ENCODE assay signal across 28 cellular contexts in genomic region chr1:55164906-55165305, GRCh38. TPM values are rescaled to one million over a fixed set of nuclear protein-coding genes. Genes with fewer than 3 reads are reported as not detected.
DNase-seq lines count a peak whose midpoint lies in the region; ATAC-seq, FAIRE-seq and TF ChIP-seq lines count a peak whose summit lies in the region.
"Had no signal": no experiment of that assay in that cellular context is flagged by ENCODE, and none has a peak within 500 bp of the region (broad histone marks: within the 10 kb centered on the region; RNA-seq: fewer than 3 reads in every experiment).

No MANE protein-coding gene starts in this region.

- ATAC-seq in GM23338 (no peak), pancreas (no peak)
- ATAC-seq: left lobe of liver had no signal

- no peaks in the 10 kb centered on the region for H3K9me3 ChIP-seq in osteoblast (ENCODE audit: low read depth, low read length)
- no peaks in the 10 kb centered on the region for H3K9me3 ChIP-seq in pancreas
- H3K9me3 ChIP-seq in colonic mucosa: no peaks in the 10 kb centered on the region
- H3K9me3 ChIP-seq: BLaER1 treated with 17β-estradiol and CSF1 and Interleukin-3, amounts not matched to agents 10 nM and 100 nM; sigmoid colon had no signal

- H3K4me3 Mint-ChIP-seq in activated CD4-positive, alpha-beta T cell treated with anti-CD3 and anti-CD28 coated beads, Interleukin-2, amount 10 ng/mL, durations not matched to agents 24 days and 14 days: no peak overlapping the region
- no peak overlapping the region for H3K4me3 Mint-ChIP-seq in GM23338
- no peak overlapping the region for H3K4me3 Mint-ChIP-seq in activated T-helper 2 cell treated with anti-CD3 and anti-CD28 coated beads, Interferon-gamma antibody, Interleukin-2, Interleukin-4, amounts not matched to agents 10 μg/mL and 5 μg/mL and 100 μg/mL, durations not matched to agents 14 hours and 24 hours and 36 hours (ENCODE audit: low read depth)
- H3K4me3 Mint-ChIP-seq: immature natural killer cell, nephron had no signal

- no peaks in the 10 kb centered on the region for H3K9me3 Mint-ChIP-seq in activated CD4-positive, alpha-beta T cell treated with anti-CD3 and anti-CD28 coated beads, Interleukin-2, amount 10 ng/mL, durations not matched to agents 24 days and 14 days
- no peaks in the 10 kb centered on the region for H3K9me3 Mint-ChIP-seq in GM23338
- H3K9me3 Mint-ChIP-seq in activated T-helper 2 cell treated with anti-CD3 and anti-CD28 coated beads, Interferon-gamma antibody, Interleukin-2, Interleukin-4, amounts not matched to agents 10 μg/mL and 5 μg/mL and 100 μg/mL, durations not matched to agents 14 hours and 24 hours and 36 hours: no peaks in the 10 kb centered on the region
- H3K9me3 Mint-ChIP-seq: immature natural killer cell, nephron had no signal

- H3K36me3 Mint-ChIP-seq in activated CD4-positive, alpha-beta T cell treated with anti-CD3 and anti-CD28 coated beads, Interleukin-2, amount 10 ng/mL, durations not matched to agents 24 days and 14 days (ENCODE audit: low read depth): peaks cover 45% of the 10 kb centered on the region
- H3K36me3 Mint-ChIP-seq in GM23338 (ENCODE audit: low read depth): peaks cover 19% of the 10 kb centered on the region
- peaks cover 65% of the 10 kb centered on the region for H3K36me3 Mint-ChIP-seq in activated T-helper 2 cell treated with anti-CD3 and anti-CD28 coated beads, Interferon-gamma antibody, Interleukin-2, Interleukin-4, amounts not matched to agents 10 μg/mL and 5 μg/mL and 100 μg/mL, durations not matched to agents 14 hours and 24 hours and 36 hours (ENCODE audit: low read depth)

- no peaks in the 10 kb centered on the region for H3K36me3 ChIP-seq in GM23338 (ENCODE audit: insufficient read depth)
- peaks cover 24% of the 10 kb centered on the region for H3K36me3 ChIP-seq in osteoblast (ENCODE audit: insufficient read depth, low read length)
- H3K36me3 ChIP-seq in pancreas: peaks cover 0 to 10% (median 8%) of the 10 kb centered on the region in 3 donors
- H3K36me3 ChIP-seq in colonic mucosa: peaks cover 15% of the 10 kb centered on the region

- H3K27ac ChIP-seq in GM23338 (ENCODE audit: low read depth) (peak overlapping the region; percentile 14; the same call in 1 of the 2 replicates), osteoblast (ENCODE audit: low read depth, low read length) (no peak overlapping the region), pancreas (no peak overlapping the region), colonic mucosa (no peak overlapping the region)
- H3K27ac ChIP-seq: BLaER1 treated with 17β-estradiol and CSF1 and Interleukin-3, amounts not matched to agents 10 nM and 100 nM; dorsolateral prefrontal cortex; epithelial cell of prostate; sigmoid colon had no signal

- peak overlapping the region; percentile 78 for H3K27ac Mint-ChIP-seq in activated CD4-positive, alpha-beta T cell treated with anti-CD3 and anti-CD28 coated beads, Interleukin-2, amount 10 ng/mL, durations not matched to agents 24 days and 14 days
- H3K27ac Mint-ChIP-seq in GM23338: peak overlapping the region; percentile 86; the same call in 1 of the 2 replicates
- peak overlapping the region; percentile 40 for H3K27ac Mint-ChIP-seq in activated T-helper 2 cell treated with anti-CD3 and anti-CD28 coated beads, Interferon-gamma antibody, Interleukin-2, Interleukin-4, amounts not matched to agents 10 μg/mL and 5 μg/mL and 100 μg/mL, durations not matched to agents 14 hours and 24 hours and 36 hours
- H3K27ac Mint-ChIP-seq: nephron had no signal

- no peaks in the 10 kb centered on the region for H3K27me3 Mint-ChIP-seq in activated CD4-positive, alpha-beta T cell treated with anti-CD3 and anti-CD28 coated beads, Interleukin-2, amount 10 ng/mL, durations not matched to agents 24 days and 14 days
- H3K27me3 Mint-ChIP-seq in GM23338 (ENCODE audit: insufficient read depth, low read depth, poor library complexity): peaks cover 4% of the 10 kb centered on the region
- H3K27me3 Mint-ChIP-seq in activated T-helper 2 cell treated with anti-CD3 and anti-CD28 coated beads, Interferon-gamma antibody, Interleukin-2, Interleukin-4, amounts not matched to agents 10 μg/mL and 5 μg/mL and 100 μg/mL, durations not matched to agents 14 hours and 24 hours and 36 hours (ENCODE audit: low read depth): no peaks in the 10 kb centered on the region

- no peak overlapping the region for H2AFZ ChIP-seq in GM23338
- H2AFZ ChIP-seq in osteoblast (ENCODE audit: low read length): no peak overlapping the region

- FAIRE-seq in pancreas (lab: Jason Lieb, UNC): no peak
- FAIRE-seq: GM19239, urothelium cell line had no signal

- H3K9ac ChIP-seq in colonic mucosa (ENCODE audit: low read depth in 2 of 2, low read length in 2 of 2): no peak overlapping the region
- H3K9ac ChIP-seq: BLaER1 treated with 17β-estradiol and CSF1 and Interleukin-3, amounts not matched to agents 10 nM and 100 nM had no signal

- TF ChIP-seq CTCF in GM23338 (conservative IDR thresholded peaks at IDR 0.05; ENCODE audit: low read depth in 2 of 2) (no peak), osteoblast (IDR thresholded peaks at IDR 0.05; ENCODE audit: extremely low read depth, low read depth, low read length) (peak; percentile 5), pancreas (IDR thresholded peaks at IDR 0.05) (no peak), colonic mucosa (IDR thresholded peaks at IDR 0.05) (no peak)

- H3K27me3 ChIP-seq in GM23338 (ENCODE audit: insufficient read depth): no peaks in the 10 kb centered on the region
- H3K27me3 ChIP-seq in osteoblast (ENCODE audit: insufficient read depth, low read length): no peaks in the 10 kb centered on the region
- no peaks in the 10 kb centered on the region for H3K27me3 ChIP-seq in pancreas
- no peaks in the 10 kb centered on the region for H3K27me3 ChIP-seq in colonic mucosa
- H3K27me3 ChIP-seq: BLaER1 treated with 17β-estradiol and CSF1 and Interleukin-3, amounts not matched to agents 10 nM and 100 nM; dorsolateral prefrontal cortex; sigmoid colon had no signal

- H3K4me1 ChIP-seq in GM23338 (ENCODE audit: insufficient read depth) (peaks cover 19% of the 10 kb centered on the region), osteoblast (ENCODE audit: insufficient read depth, low read length) (no peaks in the 10 kb centered on the region), pancreas (no peaks in the 10 kb centered on the region), colonic mucosa (no peaks in the 10 kb centered on the region)
- H3K4me1 ChIP-seq: BLaER1 treated with 17β-estradiol and CSF1 and Interleukin-3, amounts not matched to agents 10 nM and 100 nM had no signal

- intact Hi-C loops in activated CD4-positive, alpha-beta T cell treated with anti-CD3 and anti-CD28 coated beads, Interleukin-2, amount 10 ng/mL, durations not matched to agents 24 days and 14 days (cut with micrococcal nuclease): loop anchor here (1.0 to 5.0 kb wide), 2 partner anchors 47 to 112 kb away; no protein-coding TSS in a partner anchor
- intact Hi-C loops in activated T-helper 2 cell treated with anti-CD3 and anti-CD28 coated beads, Interferon-gamma antibody, Interleukin-2, Interleukin-4, amounts not matched to agents 10 μg/mL and 5 μg/mL and 100 μg/mL, durations not matched to agents 14 hours and 24 hours and 36 hours (cut with micrococcal nuclease): loop anchor here (5.0 kb wide), 1 partner anchor 47 kb away; no protein-coding TSS in a partner anchor
- intact Hi-C loops in pancreas (cut with DNase I) (no loop called here), colonic mucosa (cut with DNase I) (no loop called here)

- H4K20me1 ChIP-seq in GM23338 (replicated peaks; ENCODE audit: insufficient read depth): no peaks in the 10 kb centered on the region
- H4K20me1 ChIP-seq in osteoblast (ENCODE audit: insufficient read depth, low read length): no peaks in the 10 kb centered on the region

- 65 to 72% methylated on average over 2 of the region's 2 CpGs for WGBS in pancreas, 2 donors

- no peaks in the 10 kb centered on the region for H3F3A ChIP-seq in GM23338 (replicated peaks; ENCODE audit: low read depth)

- peaks cover 30% of the 10 kb centered on the region for H3K4me1 Mint-ChIP-seq in activated CD4-positive, alpha-beta T cell treated with anti-CD3 and anti-CD28 coated beads, Interleukin-2, amount 10 ng/mL, durations not matched to agents 24 days and 14 days
- peaks cover 26% of the 10 kb centered on the region for H3K4me1 Mint-ChIP-seq in GM23338
- peaks cover 26% of the 10 kb centered on the region for H3K4me1 Mint-ChIP-seq in activated T-helper 2 cell treated with anti-CD3 and anti-CD28 coated beads, Interferon-gamma antibody, Interleukin-2, Interleukin-4, amounts not matched to agents 10 μg/mL and 5 μg/mL and 100 μg/mL, durations not matched to agents 14 hours and 24 hours and 36 hours (ENCODE audit: low read depth)

- no peak overlapping the region for H3K4me2 ChIP-seq in GM23338
- H3K4me2 ChIP-seq in osteoblast (ENCODE audit: insufficient read depth, low read length): no peak overlapping the region
- H3K4me2 ChIP-seq: BLaER1 treated with 17β-estradiol and CSF1 and Interleukin-3, amounts not matched to agents 10 nM and 100 nM had no signal

- DNase-seq in activated CD4-positive, alpha-beta T cell treated with anti-CD3 and anti-CD28 coated beads, Interleukin-2, amount 10 ng/mL, durations not matched to agents 24 days and 14 days: no peak
- no peak for DNase-seq in activated CD4-positive, alpha-beta T cell treated with anti-CD3 and anti-CD28 coated beads for 48 hours
- DNase-seq in GM23338 (ENCODE audit: low spot score) (no peak), osteoblast (ENCODE audit: insufficient read length, low spot score, missing footprints) (no peak), pancreas (no peak), COLO829 (ENCODE audit: low spot score) (no peak), colonic mucosa (no peak)
- no peak for DNase-seq in activated T-helper 2 cell treated with anti-CD3 and anti-CD28 coated beads, Interferon-gamma antibody, Interleukin-2, Interleukin-4, amounts not matched to agents 10 μg/mL and 5 μg/mL and 100 μg/mL, durations not matched to agents 14 hours and 24 hours and 36 hours (ENCODE audit: low spot score)
- DNase-seq: ACHN; activated effector memory CD4-positive, alpha-beta T cell treated with anti-CD3 and anti-CD28 coated beads, Interleukin-2, amount 50 U/mL, for 16 hours; aorta; central memory CD4-positive, alpha-beta T cell; dorsolateral prefrontal cortex; EL; foreskin fibroblast; immature natural killer cell; NCI-H1694; NCI-H345; NCI-H774; posterior cingulate gyrus; sigmoid colon; T-helper 9 cell had no signal

- no peaks in the 10 kb centered on the region for H3K79me2 ChIP-seq in GM23338 (replicated peaks; ENCODE audit: insufficient read depth)
- H3K79me2 ChIP-seq in osteoblast (ENCODE audit: insufficient read depth, low read length): peaks cover 2% of the 10 kb centered on the region

- H3K4me3 ChIP-seq in GM23338 (no peak overlapping the region), osteoblast (ENCODE audit: insufficient read depth, low read length) (no peak overlapping the region), pancreas (no peak overlapping the region), colonic mucosa (no peak overlapping the region)
- H3K4me3 ChIP-seq: BLaER1 treated with 17β-estradiol and CSF1 and Interleukin-3, amounts not matched to agents 10 nM and 100 nM; dorsolateral prefrontal cortex; sigmoid colon had no signal

- H3K9me2 ChIP-seq in GM23338 (ENCODE audit: insufficient read depth): no peaks in the 10 kb centered on the region

RNA-seq across cellular contexts. Expression of gene USP24, which starts 50.3 kb away (rescaled TPM):
- total RNA-seq in activated CD4-positive, alpha-beta T cell treated with anti-CD3 and anti-CD28 coated beads, Interleukin-2, amount 10 ng/mL, durations not matched to agents 24 days and 14 days: 48.4 and 49.5 TPM in 2 replicates
- total RNA-seq in GM23338 (2014; rRNA removed; shearing (Covaris generic)): 32.6 and 36.2 TPM in 2 replicates
- polyA plus RNA-seq in GM23338 (2016; fragmentation: Nextera tagmentation; extraction: Ambion mirVana): 11.9 and 12.1 TPM in 2 replicates
- 42.6 and 44.0 TPM in 2 replicates for total RNA-seq in activated T-helper 2 cell treated with anti-CD3 and anti-CD28 coated beads, Interferon-gamma antibody, Interleukin-2, Interleukin-4, amounts not matched to agents 10 μg/mL and 5 μg/mL and 100 μg/mL, durations not matched to agents 14 hours and 24 hours and 36 hours
- 40.7 and 43.1 TPM in 2 replicates for total RNA-seq in osteoblast
- total RNA-seq in pancreas: 10 to 100 TPM; 12.2 to 26.8 (median 16.4) TPM
- 10 to 100 TPM in 1 of 2 donors, 1 to 10 TPM in 1; 7.5 to 13.3 TPM for polyA plus RNA-seq in pancreas
- total RNA-seq in colonic mucosa: 10 to 100 TPM; 31.8 to 34.9 TPM

Comparison
In these comparisons a context has a peak if more than half of its experiments do, and no peak if none do; other contexts are left out.
1. intact Hi-C loops: an anchor here in activated CD4-positive, alpha-beta T cell treated with anti-CD3 and anti-CD28 coated beads, Interleukin-2, amount 10 ng/mL, durations not matched to agents 24 days and 14 days (1.0 to 5.0 kb wide) and activated T-helper 2 cell treated with anti-CD3 and anti-CD28 coated beads, Interferon-gamma antibody, Interleukin-2, Interleukin-4, amounts not matched to agents 10 μg/mL and 5 μg/mL and 100 μg/mL, durations not matched to agents 14 hours and 24 hours and 36 hours (5.0 kb wide); none called in pancreas and colonic mucosa.